In genomic region chr11:125170001-125170405, GRCh38 we compare ENCODE assay signal across 14 cellular contexts. TPM values are rescaled to one million over a fixed set of nuclear protein-coding genes. Genes with fewer than 3 reads are reported as not detected.
DNase-seq lines count a peak whose midpoint lies in the region; ATAC-seq and TF ChIP-seq lines count a peak whose summit lies in the region.
"Had no signal": no experiment of that assay in that cellular context is flagged by ENCODE, and none has a peak within 500 bp of the region (broad histone marks: within the 10 kb centered on the region; RNA-seq: fewer than 3 reads in every experiment).

No MANE protein-coding gene starts in this region.

- ATAC-seq in GM23338 = peak; percentile 2; the same call in 1 of the 3 replicates
- ATAC-seq in HG02870 (IDR thresholded peaks at IDR 0.05; ENCODE audit: unreplicated experiment) = no peak
- ATAC-seq: effector memory CD8-positive, alpha-beta T cell had no signal

- H3K4me3 ChIP-seq in GM23338 = peak overlapping the region; percentile 37; the same call in 1 of the 2 replicates
- peak overlapping the region; percentile 10 for H3K4me3 ChIP-seq in iPS-18a (ENCODE audit: low read length)
- H3K4me3 ChIP-seq in sigmoid colon = no peak overlapping the region

- H3K36me3 Mint-ChIP-seq in GM23338 (ENCODE audit: low read depth) (no peaks in the 10 kb centered on the region), chondrocyte (ENCODE audit: low read depth) (peaks cover 10% of the 10 kb centered on the region)
- H3K36me3 Mint-ChIP-seq: immature natural killer cell had no signal

- no peak for TF ChIP-seq EP300 in sigmoid colon (IDR thresholded peaks at IDR 0.05)

- H3F3A ChIP-seq in GM23338 (replicated peaks; ENCODE audit: low read depth) = peaks cover 11% of the 10 kb centered on the region; the same call in 1 of the 2 replicates

- no peak overlapping the region for H3K27ac ChIP-seq in GM23338 (ENCODE audit: low read depth)
- H3K27ac ChIP-seq in iPS-18a (ENCODE audit: low read length) = no peak overlapping the region
- H3K27ac ChIP-seq in sigmoid colon = peak overlapping the region; percentile 41 to 87 (median 86)
- H3K27ac ChIP-seq: parathyroid adenoma had no signal

- no peaks in the 10 kb centered on the region for H3K79me2 ChIP-seq in GM23338 (replicated peaks; ENCODE audit: insufficient read depth)
- H3K79me2 ChIP-seq: parathyroid adenoma had no signal

- H3K9me2 ChIP-seq in GM23338 (ENCODE audit: insufficient read depth) = no peaks in the 10 kb centered on the region

- H2AFZ ChIP-seq in GM23338 = peak overlapping the region; percentile 92; the same call in 1 of the 2 replicates
- H2AFZ ChIP-seq: parathyroid adenoma had no signal

- TF ChIP-seq POLR2A in sigmoid colon (IDR thresholded peaks at IDR 0.05) = no peak

- peak; percentile 30 for DNase-seq in GM23338 (ENCODE audit: low spot score)
- no peak for DNase-seq in chondrocyte (ENCODE audit: low spot score)
- DNase-seq in sigmoid colon = peak; percentile 67
- DNase-seq in SKM-1 (lab: John Stamatoyannopoulos, UW; ENCODE audit: unreplicated experiment) = no peak
- no peak for DNase-seq in NCI-H187 treated with DMSO at 0.1 percent for 48 hours (lab: John Stamatoyannopoulos, UW)
- no peak for DNase-seq in pons (ENCODE audit: low spot score)
- DNase-seq: activated naive CD4-positive, alpha-beta T cell; AML-193; effector memory CD8-positive, alpha-beta T cell; immature natural killer cell; SHP77 treated with DMSO at 0.1 percent for 48 hours had no signal

- H3K9me3 Mint-ChIP-seq in GM23338 = no peaks in the 10 kb centered on the region
- H3K9me3 Mint-ChIP-seq in chondrocyte (ENCODE audit: low read depth) = no peaks in the 10 kb centered on the region
- H3K9me3 Mint-ChIP-seq: effector memory CD8-positive, alpha-beta T cell had no signal

- peaks cover 53% of the 10 kb centered on the region for H3K4me1 Mint-ChIP-seq in GM23338
- peaks cover 74% of the 10 kb centered on the region for H3K4me1 Mint-ChIP-seq in chondrocyte (ENCODE audit: low read depth)

- H3K4me3 Mint-ChIP-seq in GM23338 (peak overlapping the region; percentile 31), chondrocyte (ENCODE audit: unreplicated experiment) (peak overlapping the region; percentile 56)
- H3K4me3 Mint-ChIP-seq: effector memory CD8-positive, alpha-beta T cell; immature natural killer cell had no signal

- H3K4me2 ChIP-seq in GM23338 = peak overlapping the region; percentile 97

- H3K9me3 ChIP-seq in iPS-18a (ENCODE audit: control insufficient read depth, low read depth, low read length) = no peaks in the 10 kb centered on the region
- H3K9me3 ChIP-seq in sigmoid colon = no peaks in the 10 kb centered on the region

- no peak overlapping the region for H3K9ac ChIP-seq in iPS-18a (ENCODE audit: low read length)
- H3K9ac ChIP-seq: parathyroid adenoma had no signal

- no peaks in the 10 kb centered on the region for H4K20me1 ChIP-seq in GM23338 (replicated peaks; ENCODE audit: insufficient read depth)

- intact Hi-C loops in sigmoid colon (cut with DNase I) = no loop called here

- TF ChIP-seq CTCF in GM23338 (conservative IDR thresholded peaks at IDR 0.05; ENCODE audit: low read depth in 2 of 2) (no peak), chondrocyte (IDR thresholded peaks at IDR 0.05) (no peak), sigmoid colon (IDR thresholded peaks at IDR 0.05) (no peak)

- whole genome bisulfite sequencing in sigmoid colon, 2 donors = 73 to 75% methylated on average over 8 of the region's 8 CpGs

- H3K4me1 ChIP-seq in GM23338 (ENCODE audit: insufficient read depth) (peaks cover 49% of the 10 kb centered on the region), iPS-18a (ENCODE audit: control insufficient read depth, low read depth, low read length) (peaks cover 43% of the 10 kb centered on the region), sigmoid colon (peaks cover 0 to 40% (median 13%) of the 10 kb centered on the region in 4 donors)

- peaks cover 66% of the 10 kb centered on the region for H3K27me3 Mint-ChIP-seq in GM23338 (ENCODE audit: insufficient read depth, low read depth, poor library complexity)
- H3K27me3 Mint-ChIP-seq in chondrocyte (ENCODE audit: low read depth) = no peaks in the 10 kb centered on the region

- H3K27ac Mint-ChIP-seq in GM23338 = no peak overlapping the region
- peak overlapping the region; percentile 96 for H3K27ac Mint-ChIP-seq in chondrocyte (ENCODE audit: unreplicated experiment)
- H3K27ac Mint-ChIP-seq: effector memory CD8-positive, alpha-beta T cell; immature natural killer cell had no signal

- H3K36me3 ChIP-seq in GM23338 (ENCODE audit: insufficient read depth) (no peaks in the 10 kb centered on the region), iPS-18a (ENCODE audit: control insufficient read depth, low read depth, low read length) (no peaks in the 10 kb centered on the region), sigmoid colon (no peaks in the 10 kb centered on the region)

- H3K27me3 ChIP-seq in GM23338 (ENCODE audit: insufficient read depth) (peaks cover 67% of the 10 kb centered on the region), iPS-18a (ENCODE audit: control insufficient read depth, insufficient read depth, low read length) (peaks cover 52% of the 10 kb centered on the region), sigmoid colon (no peaks in the 10 kb centered on the region)

TF ChIP-seq in GM23338, 12 proteins besides CTCF, POLR2A, EP300 and RAD21 (continues in another document):
- TF ChIP-seq ZNF331 (CRISPR knock-in tag; IDR thresholded peaks at IDR 0.05; ENCODE audit: low read depth) = no peak
- no peak for TF ChIP-seq JUNB (IDR thresholded peaks at IDR 0.05; ENCODE audit: unreplicated experiment)
- no peak for TF ChIP-seq CREB1 (CRISPR knock-in tag; IDR thresholded peaks at IDR 0.05; ENCODE audit: low read depth)
- no peak for TF ChIP-seq EZH2 (IDR thresholded peaks at IDR 0.05; ENCODE audit: low read depth, unreplicated experiment)
- TF ChIP-seq ETS1 (IDR thresholded peaks at IDR 0.05) = no peak
- TF ChIP-seq ZNF114 (CRISPR knock-in tag; IDR thresholded peaks at IDR 0.05) = no peak

RNA-seq across cellular contexts. Expression of gene PKNOX2, which starts 5.5 kb away (rescaled TPM):
- 0.43 and 0.83 TPM in 2 replicates for total RNA-seq in GM23338 (2014; rRNA removed; shearing (Covaris generic))
- polyA plus RNA-seq in GM23338 (2016; fragmentation: Nextera tagmentation; extraction: Ambion mirVana) = 0.35 and 0.42 TPM in 2 replicates
- total RNA-seq in chondrocyte = 34.0 to 74.0 TPM (median 34.9 TPM) in 3 replicates
- total RNA-seq in sigmoid colon = 1 to 10 TPM; 1.4 to 4.7 (median 1.7) TPM
- 1 to 10 TPM in 1 of 3 donors, under 1 TPM in 2; 0.23 to 1.2 (median 0.60) TPM for polyA plus RNA-seq in sigmoid colon
- polyA plus RNA-seq: immature natural killer cell had no signal

RNA-seq across cellular contexts. Expression of gene TMEM218, which starts 58.6 kb away (rescaled TPM):
- total RNA-seq in GM23338 (2014; rRNA removed; shearing (Covaris generic)) = 13.4 and 23.7 TPM in 2 replicates
- polyA plus RNA-seq in GM23338 (2016; fragmentation: Nextera tagmentation; extraction: Ambion mirVana) (23.8 and 24.2 TPM in 2 replicates), sigmoid colon (10 to 100 TPM; 12.0 to 23.3 (median 15.6) TPM)
- total RNA-seq in chondrocyte (11.5 to 15.2 TPM (median 12.0 TPM) in 3 replicates), sigmoid colon (10 to 100 TPM; 14.0 to 34.6 (median 26.0) TPM)

Comparison
In these comparisons a context has a peak if more than half of its experiments do, and no peak if none do; other contexts are left out.
1. DNase-seq: peak in GM23338 (single experiment) and sigmoid colon (single experiment); none in chondrocyte (single experiment), SKM-1 (single experiment), NCI-H187 treated with DMSO at 0.1 percent for 48 hours (single experiment) and pons (single experiment).
2. H3K27ac ChIP-seq: peak in sigmoid colon (4 of 4); none in GM23338 (single experiment) and iPS-18a (single experiment).
3. H3K4me3 ChIP-seq: peak in GM23338 (single experiment) and iPS-18a (single experiment); none in sigmoid colon (0 of 4).